In the genomic region with DNA sequence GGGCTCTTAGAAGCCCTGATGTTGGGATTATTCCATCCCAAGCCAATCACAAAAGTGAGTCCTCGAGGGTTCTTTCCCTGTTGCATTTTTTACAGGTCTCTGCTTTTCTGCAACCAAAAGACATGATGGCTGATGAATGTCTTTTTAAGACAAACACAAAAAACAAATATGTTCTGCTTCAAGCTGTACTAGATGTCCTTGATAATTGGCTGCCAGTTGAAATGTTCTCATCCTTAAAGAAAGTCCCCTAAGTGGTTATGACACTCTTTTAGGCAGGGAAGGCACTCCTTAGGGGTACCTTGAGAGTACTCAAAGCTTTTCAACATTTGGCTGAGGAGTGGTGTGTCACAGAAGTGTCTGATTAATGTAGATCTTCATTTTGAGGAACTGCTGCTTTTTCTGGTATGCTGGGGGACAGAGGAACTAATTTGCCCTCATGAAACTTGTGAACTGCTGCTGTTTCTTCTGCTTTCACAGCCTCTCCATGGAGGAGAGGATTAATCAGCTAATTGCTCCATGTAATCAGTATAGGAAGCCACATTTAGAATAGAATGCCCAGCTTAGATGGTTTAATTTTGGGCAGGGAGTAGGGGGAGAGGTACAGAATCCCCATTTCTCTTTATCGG, we compare ENCODE assay signal across 10 cellular contexts.
DNase-seq lines count a peak whose midpoint lies in the region; ATAC-seq, FAIRE-seq and TF ChIP-seq lines count a peak whose summit lies in the region.
"Had no signal": no experiment of that assay in that cellular context is flagged by ENCODE, and none has a peak within 500 bp of the region (broad histone marks: within the 10 kb centered on the region; RNA-seq: fewer than 3 reads in every experiment).

No MANE protein-coding gene starts in this region.

- no peak for FAIRE-seq in urothelium cell line (lab: Jason Lieb, UNC)

- DNase-seq in SKM-1 treated with dmso at 0.1 percent for 144 hours (lab: John Stamatoyannopoulos, UW; ENCODE audit: unreplicated experiment), result peak; percentile 33
- DNase-seq in caudate nucleus (lab: John Stamatoyannopoulos, UW), result no peak
- DNase-seq in COLO668 (lab: John Stamatoyannopoulos, UW; ENCODE audit: unreplicated experiment), result no peak
- no peak for DNase-seq in germinal center (ENCODE audit: low spot score)
- DNase-seq in urothelium cell line (ENCODE audit: low spot score), result no peak
- DNase-seq: glutamatergic neuron, upper lobe of left lung had no signal

- peak overlapping the region; percentile 85; the same call in 1 of the 2 replicates for H3K27ac ChIP-seq in C4-2B
- H3K27ac ChIP-seq in caudate nucleus (ENCODE audit: low read depth, low read length), result no peak overlapping the region
- H3K27ac ChIP-seq: upper lobe of left lung had no signal

- ATAC-seq in GM21381 (IDR thresholded peaks at IDR 0.05; ENCODE audit: unreplicated experiment) (peak; percentile 79), HG03159 (IDR thresholded peaks at IDR 0.05; ENCODE audit: unreplicated experiment) (peak; percentile 83)

- TF ChIP-seq CTCF in C4-2B (conservative IDR thresholded peaks at IDR 0.05), result no peak
